In genomic region chr1:31617917-31618746, GRCh38 we compare ENCODE assay signal across 8 cellular contexts. TPM values are rescaled to one million over a fixed set of nuclear protein-coding genes. Genes with fewer than 3 reads are reported as not detected.
DNase-seq lines count a peak whose midpoint lies in the region; ATAC-seq and TF ChIP-seq lines count a peak whose summit lies in the region.

No MANE protein-coding gene starts in this region.

- H3K9me3 ChIP-seq in osteoblast (ENCODE audit: low read depth, low read length), result no peaks in the 10 kb centered on the region

- no peaks in the 10 kb centered on the region for H4K20me1 ChIP-seq in osteoblast (ENCODE audit: insufficient read depth, low read length)

- H3K27ac ChIP-seq in 22Rv1 (no peak overlapping the region), osteoblast (ENCODE audit: low read depth, low read length) (no peak overlapping the region)

- DNase-seq in GM12864 (ENCODE audit: low read depth), result no peak
- peak; percentile 14 for DNase-seq in NCI-H2196 treated with DMSO at 0.1 percent for 48 hours (lab: John Stamatoyannopoulos, UW; ENCODE audit: unreplicated experiment)
- DNase-seq in activated CD8-positive, alpha-beta memory T cell treated with anti-CD3 and anti-CD28 coated beads, Interleukin-2, amount 50 U/mL, for 48 hours, result peak; percentile 79
- DNase-seq in fibroblast of mammary gland (ENCODE audit: low read depth), result peak; percentile 17
- peak; percentile 97 for DNase-seq in osteoblast (ENCODE audit: insufficient read length, low spot score, missing footprints)

- TF ChIP-seq CTCF in 22Rv1 (IDR thresholded peaks at IDR 0.05) (peak; percentile 96), GM12864 (IDR thresholded peaks at IDR 0.05; ENCODE audit: low read depth, low read length, missing control alignments) (peak; percentile 85), fibroblast of mammary gland (conservative IDR thresholded peaks at IDR 0.05; ENCODE audit: control insufficient read depth, insufficient read depth, low read depth, low read length) (peak; percentile 46), osteoblast (IDR thresholded peaks at IDR 0.05; ENCODE audit: extremely low read depth, low read depth, low read length) (peak; percentile 63)

- H3K4me2 ChIP-seq in osteoblast (ENCODE audit: insufficient read depth, low read length), result peak overlapping the region; percentile 85

- no peak for ATAC-seq in GM18858 (IDR thresholded peaks at IDR 0.05; ENCODE audit: unreplicated experiment)
- no peak for ATAC-seq in GM19328 (IDR thresholded peaks at IDR 0.05; ENCODE audit: unreplicated experiment)

- H3K79me2 ChIP-seq in osteoblast (ENCODE audit: insufficient read depth, low read length), result no peaks in the 10 kb centered on the region

- peak overlapping the region; percentile 62 for H2AFZ ChIP-seq in osteoblast (ENCODE audit: low read length)

- H3K4me3 ChIP-seq in GM12864 (ENCODE audit: low read depth, low read length) (no peak overlapping the region), fibroblast of mammary gland (ENCODE audit: control insufficient read depth, low read depth, low read length) (peak overlapping the region; percentile 39), osteoblast (ENCODE audit: insufficient read depth, low read length) (peak overlapping the region; percentile 76)

- no peaks in the 10 kb centered on the region for H3K27me3 ChIP-seq in osteoblast (ENCODE audit: insufficient read depth, low read length)

- H3K4me1 ChIP-seq in osteoblast (ENCODE audit: insufficient read depth, low read length), result no peaks in the 10 kb centered on the region

- no peaks in the 10 kb centered on the region for H3K36me3 ChIP-seq in osteoblast (ENCODE audit: insufficient read depth, low read length)

RNA-seq across cellular contexts. Expression of gene HCRTR1, which starts 0.6 kb away (rescaled TPM):
- total RNA-seq in osteoblast, result not detected in 2 replicates

RNA-seq across cellular contexts. Expression of gene PEF1, which starts 26.5 kb away (rescaled TPM):
- 75.7 and 86.5 TPM in 2 replicates for total RNA-seq in osteoblast

RNA-seq across cellular contexts. Expression of gene TINAGL1, which starts 41.8 kb away (rescaled TPM):
- 31.5 and 50.3 TPM in 2 replicates for total RNA-seq in osteoblast

Comparison
In these comparisons a context has a peak if more than half of its experiments do, and no peak if none do; other contexts are left out.
1. CTCF ChIP-seq: peak in every context shown above with its lines; median percentile 96 in 22Rv1; 85 in GM12864; 63 in osteoblast; 46 in fibroblast of mammary gland.